ENCODE assay signal across 8 cellular contexts in the genomic region with DNA sequence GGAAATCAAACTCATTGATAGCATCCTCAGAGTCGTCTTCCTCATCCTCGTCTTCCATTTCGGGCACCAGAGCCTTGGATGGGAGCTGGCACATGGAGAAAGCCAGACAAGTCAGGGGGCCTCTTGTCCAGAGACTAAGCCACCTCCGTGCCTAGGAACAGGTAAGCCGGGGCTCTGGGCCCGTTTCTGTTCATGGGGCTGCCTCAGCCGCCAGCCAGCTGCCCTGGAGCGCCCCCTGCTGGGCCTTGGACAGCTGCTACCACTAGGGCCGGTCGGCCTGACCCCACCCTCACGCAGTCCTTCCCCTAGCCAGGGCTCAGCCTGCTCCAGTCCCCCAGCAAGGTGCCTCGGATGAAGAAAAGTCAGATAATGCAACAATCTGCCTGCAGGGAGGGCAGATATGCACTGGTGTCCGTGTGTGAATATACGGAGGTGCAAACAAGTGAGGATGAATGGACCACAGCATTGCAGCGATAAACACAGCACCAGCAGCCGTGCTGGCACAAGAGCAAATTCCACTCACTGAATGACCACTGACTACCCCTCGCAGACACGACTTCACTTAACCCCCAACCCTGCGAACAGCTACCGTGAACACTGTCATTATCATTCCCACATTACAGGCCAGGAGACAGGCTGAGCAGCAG. TPM values are rescaled to one million over a fixed set of nuclear protein-coding genes. Genes with fewer than 3 reads are reported as not detected.
A peak's percentile ranks its signal among the peaks of the same experiment; 100 is the strongest.
DNase-seq lines count a peak whose midpoint lies in the region; ATAC-seq and TF ChIP-seq lines count a peak whose summit lies in the region.

No MANE protein-coding gene starts in this region.

- H2AFZ ChIP-seq in Loucy (ENCODE audit: low read length) = no peak overlapping the region

- no peaks in the 10 kb centered on the region for H3K9me3 ChIP-seq in Loucy (ENCODE audit: insufficient read depth, low read depth, low read length)
- no peaks in the 10 kb centered on the region for H3K9me3 ChIP-seq in lower lobe of right lung

- no peaks in the 10 kb centered on the region for H3K27me3 Mint-ChIP-seq in chondrocyte (ENCODE audit: low read depth)

- H3K4me2 ChIP-seq in Loucy (ENCODE audit: low read depth, low read length, poor library complexity, severe bottlenecking) = no peak overlapping the region

- peaks cover 32% of the 10 kb centered on the region for H3K4me1 Mint-ChIP-seq in chondrocyte (ENCODE audit: low read depth)

- no peaks in the 10 kb centered on the region for H3K9me3 Mint-ChIP-seq in chondrocyte (ENCODE audit: low read depth)

- no peak overlapping the region for H3K4me3 Mint-ChIP-seq in chondrocyte (ENCODE audit: unreplicated experiment)

- H3K9ac ChIP-seq in Loucy (ENCODE audit: low read depth, low read length, poor library complexity, severe bottlenecking) = no peak overlapping the region

- H3K36me3 ChIP-seq in Loucy (ENCODE audit: insufficient read depth, low read length) = peaks cover 95% of the 10 kb centered on the region; the same call in 1 of the 2 replicates
- peaks cover 100% of the 10 kb centered on the region for H3K36me3 ChIP-seq in lower lobe of right lung

- peaks cover 17% of the 10 kb centered on the region; the same call in 1 of the 2 replicates for H3K79me2 ChIP-seq in Loucy (ENCODE audit: insufficient read depth, low read length)

- H3K4me1 ChIP-seq in Loucy (ENCODE audit: insufficient read depth, low read length, poor library complexity, severe bottlenecking) = peaks cover under 1% of the 10 kb centered on the region
- H3K4me1 ChIP-seq in lower lobe of right lung = peaks cover 54% of the 10 kb centered on the region

- peak; percentile 30 for DNase-seq in G401 (ENCODE audit: low spot score)
- peak; percentile 85 for DNase-seq in activated CD4-positive, alpha-beta T cell treated with anti-CD3 and anti-CD28 coated beads for 48 hours
- DNase-seq in chondrocyte (ENCODE audit: low spot score) = no peak
- DNase-seq in lower lobe of right lung = peak; percentile 87
- peak; percentile 73 for DNase-seq in stimulated activated CD8-positive, alpha-beta memory T cell treated with anti-CD3 and anti-CD28 coated beads, Interleukin-15, amount 100 ng/mL, for 24 hours (ENCODE audit: low read depth)
- DNase-seq in dedifferentiated amniotic fluid mesenchymal stem cell (ENCODE audit: extremely low spot score) = no peak

- peak overlapping the region; percentile 58 for H3K27ac ChIP-seq in lower lobe of right lung

- ATAC-seq in lower lobe of right lung (peak; percentile 73 to 77), GM18873 (IDR thresholded peaks at IDR 0.05; ENCODE audit: low FRiP score, unreplicated experiment) (no peak)

- H3K27me3 ChIP-seq in Loucy (ENCODE audit: insufficient read depth, low read length, poor library complexity, severe bottlenecking) (no peaks in the 10 kb centered on the region), lower lobe of right lung (ENCODE audit: low read depth) (no peaks in the 10 kb centered on the region)

- in situ Hi-C loops in G401 (cut with HindIII; ENCODE audit: low sequenced_read_pairs) = no loop called here

- H3K9me2 ChIP-seq in Loucy (replicated peaks; ENCODE audit: low read depth, low read length) = no peaks in the 10 kb centered on the region

- intact Hi-C loops in lower lobe of right lung (cut with DNase I) = no loop called here

- no peak overlapping the region for H3K27ac Mint-ChIP-seq in chondrocyte (ENCODE audit: unreplicated experiment)

- TF ChIP-seq CTCF in Loucy (conservative IDR thresholded peaks at IDR 0.05; ENCODE audit: low read length) (peak; percentile 97), chondrocyte (IDR thresholded peaks at IDR 0.05) (peak; percentile 91), lower lobe of right lung (IDR thresholded peaks at IDR 0.05) (peak; percentile 97)

- no peak overlapping the region for H3K4me3 ChIP-seq in Loucy (ENCODE audit: low read length, poor library complexity, severe bottlenecking)
- no peak overlapping the region for H3K4me3 ChIP-seq in lower lobe of right lung

- no peaks in the 10 kb centered on the region for H3F3A ChIP-seq in Loucy (ENCODE audit: low read depth)

- peaks cover 16% of the 10 kb centered on the region for H4K20me1 ChIP-seq in Loucy (ENCODE audit: insufficient read depth, low read length, poor library complexity, severe bottlenecking)

- H3K36me3 Mint-ChIP-seq in chondrocyte (ENCODE audit: low read depth) = peaks cover 24% of the 10 kb centered on the region

RNA-seq across cellular contexts. Expression of gene PRKD2, which starts 11.9 kb away (rescaled TPM):
- 14.6 and 19.9 TPM in 2 replicates for total RNA-seq in G401 (2014; rRNA removed; shearing (Covaris generic))
- total RNA-seq in chondrocyte (21.9 to 31.9 TPM (median 23.3 TPM) in 3 replicates), lower lobe of right lung (45.0 TPM)

RNA-seq across cellular contexts. Expression of gene FKRP, which starts 17.0 kb away (rescaled TPM):
- 19.3 and 42.4 TPM in 2 replicates for total RNA-seq in G401 (2014; rRNA removed; shearing (Covaris generic))
- total RNA-seq in chondrocyte (25.2 to 27.7 TPM (median 26.6 TPM) in 3 replicates), lower lobe of right lung (13.2 TPM)

RNA-seq across cellular contexts. Expression of gene STRN4, which starts 17.4 kb away (rescaled TPM):
- 118 and 134 TPM in 2 replicates for total RNA-seq in G401 (2014; rRNA removed; shearing (Covaris generic))
- total RNA-seq in chondrocyte (69.8 to 77.3 TPM (median 76.7 TPM) in 3 replicates), lower lobe of right lung (69.1 TPM)

RNA-seq across cellular contexts. Expression of gene SLC1A5, which starts 59.6 kb away (rescaled TPM):
- 153 and 159 TPM in 2 replicates for total RNA-seq in G401 (2014; rRNA removed; shearing (Covaris generic))
- total RNA-seq in chondrocyte (77.3 to 310 TPM (median 304 TPM) in 3 replicates), lower lobe of right lung (120 TPM)

Comparison
In these comparisons a context has a peak if more than half of its experiments do, and no peak if none do; other contexts are left out.
1. DNase-seq: peak in G401 (single experiment), activated CD4-positive, alpha-beta T cell treated with anti-CD3 and anti-CD28 coated beads for 48 hours (single experiment), lower lobe of right lung (single experiment) and stimulated activated CD8-positive, alpha-beta memory T cell treated with anti-CD3 and anti-CD28 coated beads, Interleukin-15, amount 100 ng/mL, for 24 hours (single experiment); none in chondrocyte (single experiment) and dedifferentiated amniotic fluid mesenchymal stem cell (single experiment).
2. Peak in every context shown above with its lines, with median percentiles within 50 percentile points of each other: CTCF ChIP-seq.